In the genomic region with DNA sequence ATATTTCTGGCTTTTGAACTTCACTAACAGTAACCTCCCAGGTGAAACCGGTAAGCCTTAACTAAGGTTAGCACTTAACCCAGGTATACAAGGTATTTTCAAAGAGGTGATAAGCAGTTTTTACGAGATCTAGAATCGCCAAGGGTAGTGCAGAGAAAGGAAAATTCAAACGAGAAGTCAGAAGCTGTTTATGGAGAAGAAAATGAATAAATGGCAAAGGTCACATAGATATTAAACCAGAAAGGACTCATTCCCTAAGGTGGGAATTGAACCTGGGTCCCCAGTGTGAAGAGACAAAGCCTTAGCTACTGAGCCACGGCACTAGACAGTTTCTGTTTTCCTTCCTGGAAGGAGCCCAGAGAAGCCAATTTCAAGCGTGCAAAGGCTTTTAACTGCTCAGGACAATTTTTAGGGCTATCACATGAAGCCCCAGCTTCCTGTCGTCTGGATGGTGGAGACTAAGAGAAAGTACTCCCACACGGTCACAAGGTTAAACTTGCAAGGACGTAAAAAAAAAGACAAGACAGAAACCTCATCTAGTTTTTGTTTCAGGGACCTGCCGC, we compare ENCODE assay signal across 1 cellular context.
A peak's percentile ranks its signal among the peaks of the same experiment; 100 is the strongest.
TF ChIP-seq lines count a peak whose summit lies in the region.

No MANE protein-coding gene starts in this region.

TF ChIP-seq in K562, 482 proteins besides CTCF, POLR2A, EP300 and RAD21 (continued from another document):
- TF ChIP-seq, protein P1, sequence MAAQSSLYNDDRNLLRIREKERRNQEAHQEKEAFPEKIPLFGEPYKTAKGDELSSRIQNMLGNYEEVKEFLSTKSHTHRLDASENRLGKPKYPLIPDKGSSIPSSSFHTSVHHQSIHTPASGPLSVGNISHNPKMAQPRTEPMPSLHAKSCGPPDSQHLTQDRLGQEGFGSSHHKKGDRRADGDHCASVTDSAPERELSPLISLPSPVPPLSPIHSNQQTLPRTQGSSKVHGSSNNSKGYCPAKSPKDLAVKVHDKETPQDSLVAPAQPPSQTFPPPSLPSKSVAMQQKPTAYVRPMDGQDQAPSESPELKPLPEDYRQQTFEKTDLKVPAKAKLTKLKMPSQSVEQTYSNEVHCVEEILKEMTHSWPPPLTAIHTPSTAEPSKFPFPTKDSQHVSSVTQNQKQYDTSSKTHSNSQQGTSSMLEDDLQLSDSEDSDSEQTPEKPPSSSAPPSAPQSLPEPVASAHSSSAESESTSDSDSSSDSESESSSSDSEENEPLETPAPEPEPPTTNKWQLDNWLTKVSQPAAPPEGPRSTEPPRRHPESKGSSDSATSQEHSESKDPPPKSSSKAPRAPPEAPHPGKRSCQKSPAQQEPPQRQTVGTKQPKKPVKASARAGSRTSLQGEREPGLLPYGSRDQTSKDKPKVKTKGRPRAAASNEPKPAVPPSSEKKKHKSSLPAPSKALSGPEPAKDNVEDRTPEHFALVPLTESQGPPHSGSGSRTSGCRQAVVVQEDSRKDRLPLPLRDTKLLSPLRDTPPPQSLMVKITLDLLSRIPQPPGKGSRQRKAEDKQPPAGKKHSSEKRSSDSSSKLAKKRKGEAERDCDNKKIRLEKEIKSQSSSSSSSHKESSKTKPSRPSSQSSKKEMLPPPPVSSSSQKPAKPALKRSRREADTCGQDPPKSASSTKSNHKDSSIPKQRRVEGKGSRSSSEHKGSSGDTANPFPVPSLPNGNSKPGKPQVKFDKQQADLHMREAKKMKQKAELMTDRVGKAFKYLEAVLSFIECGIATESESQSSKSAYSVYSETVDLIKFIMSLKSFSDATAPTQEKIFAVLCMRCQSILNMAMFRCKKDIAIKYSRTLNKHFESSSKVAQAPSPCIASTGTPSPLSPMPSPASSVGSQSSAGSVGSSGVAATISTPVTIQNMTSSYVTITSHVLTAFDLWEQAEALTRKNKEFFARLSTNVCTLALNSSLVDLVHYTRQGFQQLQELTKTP (IDR thresholded peaks at IDR 0.05; ENCODE audit: low read depth in 1 of 2, partially characterized antibody in 2 of 2), result no peak
- TF ChIP-seq BHLHE40 (IDR thresholded peaks at IDR 0.05; ENCODE audit: low read length), result 0 out of 2 replicates have a peak, but pooled peaks have one; percentile 8
- no peak for TF ChIP-seq CC2D1A (IDR thresholded peaks at IDR 0.05)
